Comparison of ENCODE assay signal across 1 cellular context in genomic region chr1:205580923-205581180, GRCh38.
TF ChIP-seq lines count a peak whose summit lies in the region.

No MANE protein-coding gene starts in this region.

TF ChIP-seq in SK-N-SH treated with all-trans-retinoic acid at 6 μM for 48 hours, 23 proteins besides CTCF, POLR2A, EP300 and RAD21 (continued from another document):
- no peak for TF ChIP-seq POU6F1 (CRISPR knock-in tag; IDR thresholded peaks at IDR 0.05; ENCODE audit: borderline replicate concordance, low read depth)
- TF ChIP-seq, protein P1, sequence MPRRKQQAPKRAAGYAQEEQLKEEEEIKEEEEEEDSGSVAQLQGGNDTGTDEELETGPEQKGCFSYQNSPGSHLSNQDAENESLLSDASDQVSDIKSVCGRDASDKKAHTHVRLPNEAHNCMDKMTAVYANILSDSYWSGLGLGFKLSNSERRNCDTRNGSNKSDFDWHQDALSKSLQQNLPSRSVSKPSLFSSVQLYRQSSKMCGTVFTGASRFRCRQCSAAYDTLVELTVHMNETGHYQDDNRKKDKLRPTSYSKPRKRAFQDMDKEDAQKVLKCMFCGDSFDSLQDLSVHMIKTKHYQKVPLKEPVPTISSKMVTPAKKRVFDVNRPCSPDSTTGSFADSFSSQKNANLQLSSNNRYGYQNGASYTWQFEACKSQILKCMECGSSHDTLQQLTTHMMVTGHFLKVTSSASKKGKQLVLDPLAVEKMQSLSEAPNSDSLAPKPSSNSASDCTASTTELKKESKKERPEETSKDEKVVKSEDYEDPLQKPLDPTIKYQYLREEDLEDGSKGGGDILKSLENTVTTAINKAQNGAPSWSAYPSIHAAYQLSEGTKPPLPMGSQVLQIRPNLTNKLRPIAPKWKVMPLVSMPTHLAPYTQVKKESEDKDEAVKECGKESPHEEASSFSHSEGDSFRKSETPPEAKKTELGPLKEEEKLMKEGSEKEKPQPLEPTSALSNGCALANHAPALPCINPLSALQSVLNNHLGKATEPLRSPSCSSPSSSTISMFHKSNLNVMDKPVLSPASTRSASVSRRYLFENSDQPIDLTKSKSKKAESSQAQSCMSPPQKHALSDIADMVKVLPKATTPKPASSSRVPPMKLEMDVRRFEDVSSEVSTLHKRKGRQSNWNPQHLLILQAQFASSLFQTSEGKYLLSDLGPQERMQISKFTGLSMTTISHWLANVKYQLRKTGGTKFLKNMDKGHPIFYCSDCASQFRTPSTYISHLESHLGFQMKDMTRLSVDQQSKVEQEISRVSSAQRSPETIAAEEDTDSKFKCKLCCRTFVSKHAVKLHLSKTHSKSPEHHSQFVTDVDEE (CRISPR knock-in tag; IDR thresholded peaks at IDR 0.05): no peak
- no peak for TF ChIP-seq ESRRG (CRISPR knock-in tag; IDR thresholded peaks at IDR 0.05)
- TF ChIP-seq RARB (CRISPR knock-in tag; IDR thresholded peaks at IDR 0.05): no peak
- TF ChIP-seq PPARA (CRISPR knock-in tag; IDR thresholded peaks at IDR 0.05; ENCODE audit: borderline replicate concordance): no peak
- TF ChIP-seq CSDC2 (CRISPR knock-in tag; IDR thresholded peaks at IDR 0.05): no peak
TF ChIP-seq in SK-N-SH treated with all-trans-retinoic acid at 6 μM for 48 hours: peak in this region for 0.
